In genomic region chr17:18182978-18183333, GRCh38 we compare ENCODE assay signal across 8 cellular contexts. TPM values are rescaled to one million over a fixed set of nuclear protein-coding genes. Genes with fewer than 3 reads are reported as not detected.
DNase-seq lines count a peak whose midpoint lies in the region; ATAC-seq and TF ChIP-seq lines count a peak whose summit lies in the region.

No MANE protein-coding gene starts in this region.

- peaks cover 34% of the 10 kb centered on the region for H3K36me3 ChIP-seq in OCI-LY7 (ENCODE audit: insufficient read depth, low read length)

- ATAC-seq in HG03045 (IDR thresholded peaks at IDR 0.05; ENCODE audit: unreplicated experiment), result peak; percentile 34
- ATAC-seq in activated T-cell treated with anti-CD3 and anti-CD28 coated beads, Interleukin-2, amount 50 U/mL, for 4 hours, result peak; percentile 39 to 42

- POLR2A ChIA-PET in AG04449 (lab: Yijun Ruan, JAX) (interaction anchor here (0.6 to 2.0 kb wide), 5 partner anchors 10 to 22 kb away, joined by 3 to 9 read pairs (median 3); no protein-coding TSS in a partner anchor), OCI-LY7 (lab: Charles Lee) (interaction anchor here (0.7 to 1.4 kb wide), 2 partner anchors 25 to 59 kb away, joined by 5 to 6 read pairs; no protein-coding TSS in a partner anchor)

- peak overlapping the region; percentile 89 for H3K4me3 ChIP-seq in AG04449 (ENCODE audit: low read depth, low read length)
- peak overlapping the region; percentile 84 for H3K4me3 ChIP-seq in OCI-LY7 (ENCODE audit: low read depth, low read length, poor library complexity, severe bottlenecking)
- H3K4me3 ChIP-seq in fibroblast of mammary gland (ENCODE audit: control insufficient read depth, low read depth, low read length), result peak overlapping the region; percentile 75

- CTCF ChIA-PET in AG04449 (lab: Yijun Ruan, JAX) (interaction anchor here (1.1 to 1.5 kb wide), 4 partner anchors 11 to 43 kb away, joined by 3 to 7 read pairs (median 4); no protein-coding TSS in a partner anchor), OCI-LY7 (lab: Charles Lee; ENCODE audit: unreplicated experiment) (interaction anchor here (0.6 to 1.3 kb wide), 2 partner anchors 29 to 112 kb away, joined by 3 read pairs; no protein-coding TSS in a partner anchor)

- peak; percentile 73 for TF ChIP-seq POLR2A in GM18526 (IDR thresholded peaks at IDR 0.05; ENCODE audit: extremely low read depth, insufficient read length)

- intact Hi-C loops in OCI-LY7 (cut with micrococcal nuclease; ENCODE audit: unreplicated experiment), result loop anchor here (2.0 kb wide), 1 partner anchor 24 kb away; no protein-coding TSS in a partner anchor

- H3K4me3 Mint-ChIP-seq in activated T-cell treated with anti-CD3 and anti-CD28 coated beads, Interleukin-2, amount 50 U/mL, for 4 hours, result peak overlapping the region; percentile 97

- H4K20me1 ChIP-seq in OCI-LY7 (ENCODE audit: insufficient read depth, low read length), result peaks cover 32% of the 10 kb centered on the region

- H3K36me3 Mint-ChIP-seq in activated T-cell treated with anti-CD3 and anti-CD28 coated beads, Interleukin-2, amount 50 U/mL, for 4 hours (ENCODE audit: insufficient read depth), result peaks cover 16% of the 10 kb centered on the region

- H3K4me2 ChIP-seq in OCI-LY7 (ENCODE audit: low read length), result peak overlapping the region; percentile 75

- DNase-seq in AG04449 (ENCODE audit: low read depth, low spot score), result peak; percentile 37
- DNase-seq in OCI-LY7 (ENCODE audit: low spot score), result peak; percentile 85
- peak; percentile 75 for DNase-seq in activated T-cell treated with anti-CD3 and anti-CD28 coated beads, Interleukin-2, amount 50 U/mL, for 4 hours
- no peak for DNase-seq in fibroblast of mammary gland (ENCODE audit: low read depth)
- DNase-seq in nucleus accumbens (lab: John Stamatoyannopoulos, UW), result peak in 50 of 56 donors; percentile 55 to 93 (median 86)

- no peaks in the 10 kb centered on the region for H3K9me2 ChIP-seq in OCI-LY7 (ENCODE audit: insufficient read depth, low read length)

- BruUV-seq in OCI-LY7 (replicated peaks; lab: Mats Ljungman, UMichigan), result no TSS peak

- peak overlapping the region; percentile 88 for H2AFZ ChIP-seq in OCI-LY7 (ENCODE audit: low read length)

- peaks cover 57% of the 10 kb centered on the region for H3K4me1 Mint-ChIP-seq in activated T-cell treated with anti-CD3 and anti-CD28 coated beads, Interleukin-2, amount 50 U/mL, for 4 hours (ENCODE audit: low read depth)

- no peaks in the 10 kb centered on the region for H3K9me3 Mint-ChIP-seq in activated T-cell treated with anti-CD3 and anti-CD28 coated beads, Interleukin-2, amount 50 U/mL, for 4 hours

- H3K9me3 ChIP-seq in OCI-LY7 (ENCODE audit: low read length), result no peaks in the 10 kb centered on the region

- peaks cover 42% of the 10 kb centered on the region for H3K79me2 ChIP-seq in OCI-LY7 (ENCODE audit: insufficient read depth, low read depth, low read length)

- H3K4me1 ChIP-seq in OCI-LY7 (ENCODE audit: insufficient read depth, low read length, poor library complexity, severe bottlenecking), result peaks cover 27% of the 10 kb centered on the region

- no peaks in the 10 kb centered on the region for H3K27me3 Mint-ChIP-seq in activated T-cell treated with anti-CD3 and anti-CD28 coated beads, Interleukin-2, amount 50 U/mL, for 4 hours (ENCODE audit: low read depth)

- H3K27ac ChIP-seq in OCI-LY7 (ENCODE audit: low read depth, low read length, poor library complexity, severe bottlenecking) (peak overlapping the region; percentile 93), temporal lobe (ENCODE audit: low read depth, low read length) (peak overlapping the region; percentile 96)

- TF ChIP-seq CTCF in AG04449 (IDR thresholded peaks at IDR 0.05; ENCODE audit: insufficient read depth, low read length, missing control alignments) (peak; percentile 5), OCI-LY7 (conservative IDR thresholded peaks at IDR 0.05; ENCODE audit: low read length) (no peak), fibroblast of mammary gland (conservative IDR thresholded peaks at IDR 0.05; ENCODE audit: control insufficient read depth, insufficient read depth, low read depth, low read length) (no peak)

RNA-seq across cellular contexts. Expression of gene ALKBH5, which starts 0.7 kb away (rescaled TPM):
- 99.3 and 100 TPM in 2 replicates for total RNA-seq in OCI-LY7 (2014; rRNA removed; shearing (Covaris generic))
- 120 and 125 TPM in 2 replicates for total RNA-seq in OCI-LY7 (2022)
- total RNA-seq in activated T-cell treated with anti-CD3 and anti-CD28 coated beads, Interleukin-2, amount 50 U/mL, for 4 hours, result 100 to 1,000 TPM; 112 to 120 (median 114) TPM
- 41.8 TPM for total RNA-seq in temporal lobe

RNA-seq across cellular contexts. Expression of gene LLGL1, which starts 42.5 kb away (rescaled TPM):
- total RNA-seq in OCI-LY7 (2014; rRNA removed; shearing (Covaris generic)), result 11.9 and 14.1 TPM in 2 replicates
- total RNA-seq in OCI-LY7 (2022), result 19.9 and 20.8 TPM in 2 replicates
- 10 to 100 TPM; 18.1 to 19.8 (median 19.0) TPM for total RNA-seq in activated T-cell treated with anti-CD3 and anti-CD28 coated beads, Interleukin-2, amount 50 U/mL, for 4 hours
- 27.5 TPM for total RNA-seq in temporal lobe
